16 cellular contexts compared by ENCODE assay signal in genomic region chr7:8035190-8035589, GRCh38.
A peak's percentile ranks its signal among the peaks of the same experiment; 100 is the strongest.
DNase-seq lines count a peak whose midpoint lies in the region; ATAC-seq and TF ChIP-seq lines count a peak whose summit lies in the region.
"Had no signal": no experiment of that assay in that cellular context is flagged by ENCODE, and none has a peak within 500 bp of the region (broad histone marks: within the 10 kb centered on the region; RNA-seq: fewer than 3 reads in every experiment).

No MANE protein-coding gene starts in this region.

- no peak overlapping the region for H3K4me2 ChIP-seq in DND-41 (ENCODE audit: insufficient read depth, low read length)
- H3K4me2 ChIP-seq: BLaER1 treated with 17β-estradiol and CSF1 and Interleukin-3, amounts not matched to agents 10 nM and 100 nM had no signal

- TF ChIP-seq CTCF in DND-41 (IDR thresholded peaks at IDR 0.05; ENCODE audit: borderline replicate concordance, extremely low read depth, low read length, poor library complexity, severe bottlenecking) (no peak), mucosa of descending colon (IDR thresholded peaks at IDR 0.05) (no peak)
- no peak for TF ChIP-seq CTCF in activated CD8-positive, alpha-beta T cell treated with anti-CD3 and anti-CD28 coated beads for 36 hours (IDR thresholded peaks at IDR 0.05)

- H3K36me3 ChIP-seq in DND-41 (ENCODE audit: insufficient read depth, low read length) (peaks cover 37% of the 10 kb centered on the region), mucosa of descending colon (ENCODE audit: low read depth) (no peaks in the 10 kb centered on the region)

- H3K9me3 Mint-ChIP-seq in activated CD8-positive, alpha-beta T cell treated with anti-CD3 and anti-CD28 coated beads for 36 hours, result peaks cover 11% of the 10 kb centered on the region
- H3K9me3 Mint-ChIP-seq: stimulated activated memory B cell treated with anti-CD40 and anti-IgM and Interleukin-4, amounts not matched to agents 10 μg/mL and 1 μg/mL and 100 μg/mL, for 72 hours had no signal

- no peaks in the 10 kb centered on the region for H3K27me3 ChIP-seq in DND-41 (ENCODE audit: insufficient read depth, low read length, poor library complexity)
- H3K27me3 ChIP-seq: BLaER1 treated with 17β-estradiol and CSF1 and Interleukin-3, amounts not matched to agents 10 nM and 100 nM; foreskin keratinocyte had no signal

- POLR2A ChIA-PET in activated CD8-positive, alpha-beta T cell treated with anti-CD3 and anti-CD28 coated beads for 36 hours (lab: Charles Lee), result interaction anchor here (1.0 to 1.4 kb wide), 3 partner anchors 18 to 91 kb away, joined by 3 to 4 read pairs (median 3); no protein-coding TSS in a partner anchor

- CTCF ChIA-PET in activated CD8-positive, alpha-beta T cell treated with anti-CD3 and anti-CD28 coated beads for 36 hours (lab: Charles Lee), result interaction anchor here (0.8 to 2.7 kb wide), 18 partner anchors 10 to 354 kb away, joined by 3 to 19 read pairs (median 3); no protein-coding TSS in a partner anchor

- H3K9me3 ChIP-seq in DND-41 (ENCODE audit: insufficient read depth, low read length, severe bottlenecking), result no peaks in the 10 kb centered on the region
- H3K9me3 ChIP-seq in mucosa of descending colon, result no peaks in the 10 kb centered on the region

- peak overlapping the region; percentile 30; the same call in 1 of the 2 replicates for H3K27ac ChIP-seq in DND-41 (ENCODE audit: low read length)
- H3K27ac ChIP-seq: BLaER1 treated with 17β-estradiol and CSF1 and Interleukin-3, amounts not matched to agents 10 nM and 100 nM; foreskin keratinocyte; VCaP had no signal

- intact Hi-C loops in activated CD8-positive, alpha-beta T cell treated with anti-CD3 and anti-CD28 coated beads for 36 hours (cut with micrococcal nuclease), result no loop called here
- intact Hi-C loops in mucosa of descending colon (cut with DNase I, micrococcal nuclease), result no loop called here
- intact Hi-C loops in left colon (cut with DNase I, micrococcal nuclease), result no loop called here

- peaks cover 14% of the 10 kb centered on the region for H3K4me1 Mint-ChIP-seq in activated CD8-positive, alpha-beta T cell treated with anti-CD3 and anti-CD28 coated beads for 36 hours (ENCODE audit: low read depth)

- DNase-seq in DND-41 (no peak), mucosa of descending colon (no peak), left colon (no peak)
- DNase-seq in activated CD8-positive, alpha-beta T cell treated with anti-CD3 and anti-CD28 coated beads for 36 hours, result no peak
- DNase-seq: amygdala, cerebellar nuclear complex, left ventricle myocardium superior, NCI-H2081 treated with DMSO at 0.1 percent for 48 hours, NCI-H526 treated with DMSO at 0.1 percent for 48 hours had no signal

- no peak overlapping the region for H3K9ac ChIP-seq in DND-41 (ENCODE audit: low read depth, low read length)
- H3K9ac ChIP-seq: BLaER1 treated with 17β-estradiol and CSF1 and Interleukin-3, amounts not matched to agents 10 nM and 100 nM had no signal

- 0 out of 3 replicates have a peak, but pooled peaks have one; percentile 12 for ATAC-seq in DND-41 (ENCODE audit: insufficient read depth, low read depth)
- peak; percentile 16 for ATAC-seq in GM21825 (IDR thresholded peaks at IDR 0.05; ENCODE audit: unreplicated experiment)
- ATAC-seq in activated CD8-positive, alpha-beta T cell treated with anti-CD3 and anti-CD28 coated beads for 36 hours, result no peak
- ATAC-seq in mucosa of descending colon, result peak; percentile 15
- ATAC-seq in HG03565 (IDR thresholded peaks at IDR 0.05; ENCODE audit: unreplicated experiment), result no peak
- ATAC-seq in GM21390 (IDR thresholded peaks at IDR 0.05; ENCODE audit: unreplicated experiment), result no peak
- no peak for ATAC-seq in left colon

- no peaks in the 10 kb centered on the region for H3K27me3 Mint-ChIP-seq in activated CD8-positive, alpha-beta T cell treated with anti-CD3 and anti-CD28 coated beads for 36 hours
- H3K27me3 Mint-ChIP-seq: stimulated activated memory B cell treated with anti-CD40 and anti-IgM and Interleukin-4, amounts not matched to agents 10 μg/mL and 1 μg/mL and 100 μg/mL, for 72 hours had no signal

- peak overlapping the region; percentile 27 for H3K27ac Mint-ChIP-seq in activated CD8-positive, alpha-beta T cell treated with anti-CD3 and anti-CD28 coated beads for 36 hours
- H3K27ac Mint-ChIP-seq: stimulated activated memory B cell treated with anti-CD40 and anti-IgM and Interleukin-4, amounts not matched to agents 10 μg/mL and 1 μg/mL and 100 μg/mL, for 72 hours had no signal

- H3K79me2 ChIP-seq in DND-41 (ENCODE audit: insufficient read depth, low read length), result no peaks in the 10 kb centered on the region

- no peak overlapping the region for H3K4me3 Mint-ChIP-seq in activated CD8-positive, alpha-beta T cell treated with anti-CD3 and anti-CD28 coated beads for 36 hours
- H3K4me3 Mint-ChIP-seq: stimulated activated memory B cell treated with anti-CD40 and anti-IgM and Interleukin-4, amounts not matched to agents 10 μg/mL and 1 μg/mL and 100 μg/mL, for 72 hours had no signal

- H2AFZ ChIP-seq in DND-41 (ENCODE audit: low read depth, low read length), result no peak overlapping the region

- peaks cover 20% of the 10 kb centered on the region for H3K36me3 Mint-ChIP-seq in activated CD8-positive, alpha-beta T cell treated with anti-CD3 and anti-CD28 coated beads for 36 hours (ENCODE audit: low read depth)

- no peaks in the 10 kb centered on the region for H4K20me1 ChIP-seq in DND-41 (ENCODE audit: insufficient read depth, low read length)
- H4K20me1 ChIP-seq: BLaER1 treated with 17β-estradiol and CSF1 and Interleukin-3, amounts not matched to agents 10 nM and 100 nM had no signal

- H3K4me1 ChIP-seq in DND-41 (ENCODE audit: insufficient read depth, low read length) (no peaks in the 10 kb centered on the region), mucosa of descending colon (ENCODE audit: low read depth) (no peaks in the 10 kb centered on the region)
- H3K4me1 ChIP-seq: BLaER1 treated with 17β-estradiol and CSF1 and Interleukin-3, amounts not matched to agents 10 nM and 100 nM; foreskin keratinocyte had no signal

- H3K4me3 ChIP-seq in DND-41 (ENCODE audit: low read depth in 1 of 2, low read length in 2 of 2), result no peak overlapping the region
- no peak overlapping the region for H3K4me3 ChIP-seq in mucosa of descending colon
- H3K4me3 ChIP-seq: BLaER1 treated with 17β-estradiol and CSF1 and Interleukin-3, amounts not matched to agents 10 nM and 100 nM had no signal

Comparison
In these comparisons a context has a peak if more than half of its experiments do, and no peak if none do; other contexts are left out.
1. ATAC-seq: peak in DND-41 (single experiment), GM21825 (single experiment) and mucosa of descending colon (single experiment); none in activated CD8-positive, alpha-beta T cell treated with anti-CD3 and anti-CD28 coated beads for 36 hours (single experiment), HG03565 (single experiment), GM21390 (single experiment) and left colon (single experiment).